Comparison of ENCODE assay signal across 8 cellular contexts in genomic region chr7:102572320-102573245, GRCh38. TPM values are rescaled to one million over a fixed set of nuclear protein-coding genes. Genes with fewer than 3 reads are reported as not detected.
A peak's percentile ranks its signal among the peaks of the same experiment; 100 is the strongest.
DNase-seq lines count a peak whose midpoint lies in the region; ATAC-seq, FAIRE-seq and TF ChIP-seq lines count a peak whose summit lies in the region.
"Not testable (repeated sequence)": the region's sequence is repeated elsewhere in the genome, so short reads cannot be mapped to it uniquely, and the experiment has no call there.

POLR2J3 (minus strand) TSS chr7:102572583; CDS start chr7:102572521, 62 bp downstream.

- 0% methylated on average over 43 to 50 of the region's 61 CpGs for WGBS in small intestine, 3 donors
- WGBS in urinary bladder, result under 1% methylated on average over 49 of the region's 61 CpGs

- peak within 1 kb of the TSS; percentile 91 for H3K4me3 Mint-ChIP-seq in activated CD8-positive, alpha-beta memory T cell treated with anti-CD3 and anti-CD28 coated beads, Interleukin-2, amount 10 ng/mL, durations not matched to agents 7 days and 5 days

- not testable (repeated sequence) for H3K36me3 ChIP-seq in left lung; small intestine (ENCODE audit: control insufficient read depth in 2 of 2, insufficient read depth in 2 of 2, low read length in 2 of 2); urinary bladder (ENCODE audit: insufficient read depth)

- intact Hi-C loops in dorsolateral prefrontal cortex (cut with DNase I); left lung (cut with DNase I): not testable (repeated sequence)

- H3K4me1 ChIP-seq in left lung; small intestine (ENCODE audit: control insufficient read depth in 2 of 2, insufficient read depth in 1 of 2, low read depth in 1 of 2, low read length in 1 of 2); urinary bladder (ENCODE audit: insufficient read depth): not testable (repeated sequence)

- H3K4me1 Mint-ChIP-seq in activated CD8-positive, alpha-beta memory T cell treated with anti-CD3 and anti-CD28 coated beads, Interleukin-2, amount 10 ng/mL, durations not matched to agents 7 days and 5 days, result not testable (repeated sequence)

- H3K27ac ChIP-seq in dorsolateral prefrontal cortex (peak within 1 kb of the TSS in 44 of 59 donors; percentile 2 to 95 (median 76)), left lung (peak within 1 kb of the TSS in 1 of 2 donors; percentile 80), small intestine (ENCODE audit: low read depth in 1 of 2, low read length in 1 of 2) (peak within 1 kb of the TSS in 1 of 2 donors; percentile 70)
- H3K27ac ChIP-seq in urinary bladder (ENCODE audit: low read depth), result not testable (repeated sequence)

- not testable (repeated sequence) for H3K9me3 ChIP-seq in left lung; small intestine (ENCODE audit: control insufficient read depth, low read depth)

- DNase-seq in NAMALWA (ENCODE audit: low spot score) (peak; percentile 97), dorsolateral prefrontal cortex (peak; percentile 53 to 100 (median 96)), left lung (peak; percentile 95 to 100), small intestine (peak; percentile 92)
- peak; percentile 99 for DNase-seq in activated CD8-positive, alpha-beta memory T cell treated with anti-CD3 and anti-CD28 coated beads, Interleukin-2, amount 10 ng/mL, durations not matched to agents 7 days and 5 days

- not testable (repeated sequence) for H3K27me3 ChIP-seq in dorsolateral prefrontal cortex; left lung; small intestine (ENCODE audit: control insufficient read depth in 2 of 2, insufficient read depth in 2 of 2, low read length in 2 of 2)

- TF ChIP-seq CTCF in dorsolateral prefrontal cortex (IDR thresholded peaks at IDR 0.05 in 54 of 56, conservative IDR thresholded peaks at IDR 0.05 in 2 of 56; ENCODE audit: low read depth in 1 of 56, partially characterized antibody in 56 of 56), result peak; percentile 29 to 89 (median 71)
- TF ChIP-seq CTCF in left lung (IDR thresholded peaks at IDR 0.05), result peak; percentile 38 to 79

- CTCF ChIA-PET in activated CD8-positive, alpha-beta memory T cell treated with anti-CD3 and anti-CD28 coated beads, Interleukin-2, amount 10 ng/mL, durations not matched to agents 7 days and 5 days (lab: Charles Lee), result not testable (repeated sequence)

- not testable (repeated sequence) for H3K27me3 Mint-ChIP-seq in activated CD8-positive, alpha-beta memory T cell treated with anti-CD3 and anti-CD28 coated beads, Interleukin-2, amount 10 ng/mL, durations not matched to agents 7 days and 5 days

- H3K4me3 ChIP-seq in dorsolateral prefrontal cortex (peak within 1 kb of the TSS; percentile 36 to 100 (median 76)), left lung (peak within 1 kb of the TSS; percentile 60 to 81), small intestine (ENCODE audit: low read depth in 1 of 2, low read length in 2 of 2) (peak within 1 kb of the TSS; percentile 66 to 73), urinary bladder (ENCODE audit: low read depth, low read length) (peak within 1 kb of the TSS; percentile 59)

- not testable (repeated sequence) for FAIRE-seq in small intestine (lab: Jason Lieb, UNC)

- peak within 1 kb of the TSS; percentile 91 for H3K27ac Mint-ChIP-seq in activated CD8-positive, alpha-beta memory T cell treated with anti-CD3 and anti-CD28 coated beads, Interleukin-2, amount 10 ng/mL, durations not matched to agents 7 days and 5 days

- ATAC-seq in GM18511 (IDR thresholded peaks at IDR 0.05; ENCODE audit: unreplicated experiment) (peak; percentile 92), HG02678 (IDR thresholded peaks at IDR 0.05; ENCODE audit: unreplicated experiment) (peak; percentile 94), left lung (peak; percentile 97)
- ATAC-seq in activated CD8-positive, alpha-beta memory T cell treated with anti-CD3 and anti-CD28 coated beads, Interleukin-2, amount 10 ng/mL, durations not matched to agents 7 days and 5 days, result peak; percentile 95

- H3K9me3 Mint-ChIP-seq in activated CD8-positive, alpha-beta memory T cell treated with anti-CD3 and anti-CD28 coated beads, Interleukin-2, amount 10 ng/mL, durations not matched to agents 7 days and 5 days (ENCODE audit: low read depth), result not testable (repeated sequence)

- not testable (repeated sequence) for H3K36me3 Mint-ChIP-seq in activated CD8-positive, alpha-beta memory T cell treated with anti-CD3 and anti-CD28 coated beads, Interleukin-2, amount 10 ng/mL, durations not matched to agents 7 days and 5 days

RNA-seq across cellular contexts. Expression of gene POLR2J3, which starts in this region (rescaled TPM):
- 10 to 100 TPM; 35.4 to 51.0 TPM for total RNA-seq in activated CD8-positive, alpha-beta memory T cell treated with anti-CD3 and anti-CD28 coated beads, Interleukin-2, amount 10 ng/mL, durations not matched to agents 7 days and 5 days
- total RNA-seq in dorsolateral prefrontal cortex (100 to 1,000 TPM in 1 of 120 experiments, 10 to 100 TPM in 119; 22.4 to 101 (median 57.5) TPM), left lung (10 to 100 TPM; 21.6 to 43.4 TPM), urinary bladder (46.1 TPM)
- polyA plus RNA-seq in small intestine (10 to 100 TPM; 32.7 to 63.0 (median 51.0) TPM), urinary bladder (53.4 TPM)
